8 cellular contexts compared by ENCODE assay signal in the genomic region with DNA sequence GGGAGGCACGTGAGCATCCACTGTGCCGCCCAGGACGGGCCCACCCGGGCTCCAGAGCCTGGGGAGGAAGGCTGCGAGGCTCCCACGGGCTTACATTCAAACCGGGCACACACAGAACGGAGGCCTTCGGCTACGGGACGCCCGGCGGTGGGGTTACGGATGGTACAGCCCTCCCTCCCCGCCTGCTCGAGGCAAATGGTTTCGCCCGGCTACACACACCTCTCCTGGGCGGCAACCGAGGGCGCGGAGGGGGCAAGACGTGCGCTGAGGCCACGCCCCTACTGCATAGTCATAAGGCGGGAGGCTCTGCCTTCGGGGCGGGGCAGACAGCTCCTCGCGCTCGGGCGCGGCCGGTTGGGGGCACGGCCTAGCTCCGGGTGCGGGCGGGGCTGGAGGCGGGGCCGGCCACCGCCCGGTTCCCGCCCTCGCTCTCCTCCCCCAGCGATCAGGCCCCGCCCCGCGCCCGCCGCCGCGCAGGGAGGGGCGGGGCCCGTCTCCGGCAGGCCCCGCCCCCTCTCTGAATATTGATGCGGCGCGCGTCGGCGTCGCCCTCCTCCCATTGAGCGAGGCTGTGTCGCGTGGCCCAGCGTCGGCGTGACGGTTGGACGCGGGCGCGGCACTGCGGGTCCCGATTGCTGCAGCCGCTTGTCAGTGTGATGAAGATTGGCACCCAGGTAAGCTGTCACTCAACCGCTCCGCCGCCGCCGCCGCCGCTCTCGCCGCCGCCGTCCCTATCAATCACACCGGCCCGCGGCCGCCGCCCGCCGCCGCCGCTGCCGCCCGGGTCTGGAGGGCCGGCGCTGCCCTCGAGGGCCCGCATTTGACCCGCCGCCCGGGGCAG. TPM values are rescaled to one million over a fixed set of nuclear protein-coding genes. Genes with fewer than 3 reads are reported as not detected.
DNase-seq lines count a peak whose midpoint lies in the region; ATAC-seq and TF ChIP-seq lines count a peak whose summit lies in the region.

TSS of gene PKNOX1 (plus strand) at position 572 of the 841 bp plus-strand sequence. CDS start 29,820 bp downstream, outside the sequence.

- CTCF ChIA-PET in mammary epithelial cell (lab: Charles Lee; ENCODE audit: low non-redundant PET): no interaction called here

- H3K4me1 ChIP-seq in mammary epithelial cell (ENCODE audit: insufficient read depth, low read length): peaks cover 17% of the 10 kb centered on the region
- H3K4me1 ChIP-seq in iPS-20b (ENCODE audit: insufficient read depth, low read length): peaks cover 31% of the 10 kb centered on the region

- H3K27me3 ChIP-seq in mammary epithelial cell (ENCODE audit: insufficient read depth, low read length) (no peaks in the 10 kb centered on the region), iPS-20b (ENCODE audit: insufficient read depth, low read length) (no peaks in the 10 kb centered on the region)

- no CpG with 5 or more reads among the region's 106 CpGs for WGBS in mammary epithelial cell (ENCODE audit: low coverage, missing lambda C conversion rate)

- DNase-seq in AG08396 (ENCODE audit: low spot score): peak; percentile 99
- peak; percentile 99 for DNase-seq in NCI-H2227 treated with DMSO at 0.1 percent for 48 hours (lab: John Stamatoyannopoulos, UW)
- DNase-seq in mammary epithelial cell: peak; percentile 98

- dilution Hi-C loops in mammary epithelial cell (cut with HindIII; ENCODE audit: low sequenced_read_pairs): no loop called here

- H4K20me1 ChIP-seq in mammary epithelial cell (ENCODE audit: insufficient read depth, low read length): no peaks in the 10 kb centered on the region

- in situ Hi-C loops in mammary epithelial cell (cut with MboI; ENCODE audit: low sequenced_read_pairs in 2 of 2): loop anchor here in 1 of 2 donors (10.0 kb wide), 1 partner anchor 49 kb away; the partner anchor contains the start of gene ERVH48-1

- H3K27ac ChIP-seq in mammary epithelial cell (ENCODE audit: insufficient read depth, low read depth, low read length): peak within 1 kb of the TSS; percentile 86
- peak within 1 kb of the TSS; percentile 94 for H3K27ac ChIP-seq in iPS-20b (ENCODE audit: low read length)
- H3K27ac ChIP-seq in skin epidermis: peak within 1 kb of the TSS; percentile 94 to 100 (median 98)

- H3K4me3 ChIP-seq in WI38 (ENCODE audit: low read depth, low read length) (peak within 1 kb of the TSS; percentile 81), mammary epithelial cell (replicated peaks in 1 of 3; ENCODE audit: insufficient read depth in 1 of 3, low read depth in 2 of 3, low read length in 3 of 3) (peak within 1 kb of the TSS; percentile 84 to 91 (median 90)), iPS-20b (ENCODE audit: low read length) (peak within 1 kb of the TSS; percentile 88), skin epidermis (peak within 1 kb of the TSS; percentile 61 to 75 (median 67))

- peak; percentile 84 for ATAC-seq in GM18909 (IDR thresholded peaks at IDR 0.05; ENCODE audit: poor library complexity, unreplicated experiment)
- peak; percentile 85 for ATAC-seq in HG03175 (IDR thresholded peaks at IDR 0.05; ENCODE audit: unreplicated experiment)

- peak within 1 kb of the TSS; percentile 96 for H3K9ac ChIP-seq in mammary epithelial cell (ENCODE audit: insufficient read depth, low read length)
- peak within 1 kb of the TSS; percentile 94 for H3K9ac ChIP-seq in iPS-20b (ENCODE audit: low read depth, low read length)

- no TSS peak for BruUV-seq in mammary epithelial cell (replicated peaks; lab: Mats Ljungman, UMichigan)

- peak within 1 kb of the TSS; percentile 96 for H3K4me2 ChIP-seq in mammary epithelial cell (ENCODE audit: insufficient read depth, low read depth, low read length)

- H3K9me3 ChIP-seq in mammary epithelial cell (replicated peaks; ENCODE audit: insufficient read depth, low read length): no peaks in the 10 kb centered on the region
- no peaks in the 10 kb centered on the region for H3K9me3 ChIP-seq in iPS-20b (ENCODE audit: insufficient read depth, low read depth, low read length)

- intact Hi-C loops in mammary epithelial cell (cut with micrococcal nuclease): loop anchor here (1.0 kb wide), 3 partner anchors 19 to 50 kb away; no protein-coding TSS in a partner anchor

- H3K79me2 ChIP-seq in mammary epithelial cell (ENCODE audit: insufficient read depth, low read length): peaks cover 39% of the 10 kb centered on the region

- peak within 1 kb of the TSS; percentile 94 for H2AFZ ChIP-seq in mammary epithelial cell (ENCODE audit: low read depth, low read length)

- H3K36me3 ChIP-seq in mammary epithelial cell (ENCODE audit: insufficient read depth, low read length): peaks cover 4% of the 10 kb centered on the region
- peaks cover 20% of the 10 kb centered on the region; the same call in 1 of the 2 replicates for H3K36me3 ChIP-seq in iPS-20b (ENCODE audit: insufficient read depth, low read depth, low read length)

- TF ChIP-seq CTCF in WI38 (IDR thresholded peaks at IDR 0.05; ENCODE audit: low read depth, low read length): no peak
- TF ChIP-seq CTCF in mammary epithelial cell (conservative IDR thresholded peaks at IDR 0.05 in 1 of 2, IDR thresholded peaks at IDR 0.05 in 1 of 2; ENCODE audit: extremely low read depth in 1 of 2, insufficient read depth in 1 of 2, low read depth in 1 of 2, low read length in 2 of 2): no peak

RNA-seq across cellular contexts. Expression of gene PKNOX1, which starts in this region (rescaled TPM):
- total RNA-seq in mammary epithelial cell: 10 to 100 TPM; 13.3 to 18.3 TPM
- 21.1 TPM for polyA plus RNA-seq in mammary epithelial cell
- polyA minus RNA-seq in mammary epithelial cell: 21.9 TPM

Comparison
In these comparisons a context has a peak if more than half of its experiments do, and no peak if none do; other contexts are left out.
1. Peak in every context shown above with its lines: DNase-seq, ATAC-seq, H3K4me3 ChIP-seq and H3K27ac ChIP-seq.